9 cellular contexts compared by ENCODE assay signal in genomic region chr18:5315838-5316237, GRCh38.
"Had no signal": no experiment of that assay in that cellular context is flagged by ENCODE, and none has a peak within 500 bp of the region (broad histone marks: within the 10 kb centered on the region; RNA-seq: fewer than 3 reads in every experiment).

No MANE protein-coding gene starts in this region.

- H3K27me3 Mint-ChIP-seq: IgD-negative memory B cell had no signal

- H3K27ac Mint-ChIP-seq: GM23338, HFFc6, IgD-negative memory B cell had no signal

- H3K36me3 ChIP-seq: HAP-1 had no signal

- H3K9me3 ChIP-seq: HAP-1 had no signal

- ATAC-seq: GM23338, HCT116, HepG2 had no signal

- H3K9me3 Mint-ChIP-seq: GM23338, IgD-negative memory B cell had no signal

- H3K4me3 ChIP-seq: GM23338, HAP-1 had no signal

- H3K4me1 Mint-ChIP-seq: GM23338 had no signal

- H3K4me3 Mint-ChIP-seq: GM23338, HFFc6, IgD-negative memory B cell had no signal

- H3K27ac ChIP-seq: HL-60, KMS-11 had no signal

- DNase-seq: HFFc6, KBM-7 had no signal
